ENCODE assay signal across 17 cellular contexts in genomic region chr2:239758325-239758877, GRCh38.
DNase-seq lines count a peak whose midpoint lies in the region; FAIRE-seq and TF ChIP-seq lines count a peak whose summit lies in the region.
"Had no signal": no experiment of that assay in that cellular context is flagged by ENCODE, and none has a peak within 500 bp of the region (broad histone marks: within the 10 kb centered on the region; RNA-seq: fewer than 3 reads in every experiment).

No MANE protein-coding gene starts in this region.

- no peak overlapping the region for H3K56ac ChIP-seq in mesendoderm (ENCODE audit: low read length)

- WGBS in mesendoderm (ENCODE audit: extremely low coverage, insufficient coverage, low lambda C conversion rate), result no CpG with 5 or more reads among the region's 16 CpGs

- H3K4ac ChIP-seq in mesendoderm (ENCODE audit: low read depth, low read length), result no peak overlapping the region

- peaks cover 5% of the 10 kb centered on the region for H3K4me1 Mint-ChIP-seq in activated T-cell treated with anti-CD3 and anti-CD28 coated beads, Interleukin-2, amount 50 U/mL, for 24 hours (ENCODE audit: low read depth)

- peak overlapping the region; percentile 83 for H3K4me2 ChIP-seq in BLaER1
- no peak overlapping the region for H3K4me2 ChIP-seq in mesendoderm (ENCODE audit: low read length)

- TF ChIP-seq CTCF in bronchial epithelial cell (IDR thresholded peaks at IDR 0.05; ENCODE audit: insufficient read depth, low read length, severe bottlenecking), result no peak
- TF ChIP-seq CTCF in Peyer's patch (IDR thresholded peaks at IDR 0.05), result no peak

- FAIRE-seq in bronchial epithelial cell (lab: Jason Lieb, UNC), result no peak
- FAIRE-seq: pancreas had no signal

- peak overlapping the region; percentile 45 for H3K23ac ChIP-seq in mesendoderm (ENCODE audit: low read length)

- H2BK15ac ChIP-seq in mesendoderm (replicated peaks; ENCODE audit: low read depth), result no peak overlapping the region

- H3K36me3 Mint-ChIP-seq in activated T-cell treated with anti-CD3 and anti-CD28 coated beads, Interleukin-2, amount 50 U/mL, for 24 hours (ENCODE audit: low read depth), result no peaks in the 10 kb centered on the region
- H3K36me3 Mint-ChIP-seq: IgD-negative memory B cell had no signal

- TF ChIP-seq POLR2A in Peyer's patch (IDR thresholded peaks at IDR 0.05), result no peak

- no peaks in the 10 kb centered on the region for H4K20me1 ChIP-seq in BLaER1

- no peak overlapping the region for H3K4me3 ChIP-seq in BLaER1
- H3K4me3 ChIP-seq in MG63, result no peak overlapping the region
- H3K4me3 ChIP-seq in bronchial epithelial cell (ENCODE audit: low read depth, low read length), result no peak overlapping the region
- no peak overlapping the region for H3K4me3 ChIP-seq in mesendoderm (ENCODE audit: low read length)
- H3K4me3 ChIP-seq in Peyer's patch, result no peak overlapping the region
- H3K4me3 ChIP-seq: dorsolateral prefrontal cortex, pancreas, thyroid gland had no signal

- no peak overlapping the region for H3K27ac Mint-ChIP-seq in activated T-cell treated with anti-CD3 and anti-CD28 coated beads, Interleukin-2, amount 50 U/mL, for 24 hours

- no peaks in the 10 kb centered on the region for H3K79me2 ChIP-seq in mesendoderm (ENCODE audit: control insufficient read depth, insufficient read depth, low read length)

- no peak overlapping the region for H3K4me3 Mint-ChIP-seq in activated T-cell treated with anti-CD3 and anti-CD28 coated beads, Interleukin-2, amount 50 U/mL, for 24 hours
- H3K4me3 Mint-ChIP-seq: IgD-negative memory B cell had no signal

- H2BK5ac ChIP-seq in mesendoderm (ENCODE audit: low read length), result no peak overlapping the region

- H3K18ac ChIP-seq in mesendoderm (ENCODE audit: low read length), result no peak overlapping the region

- no peak overlapping the region for H2BK120ac ChIP-seq in mesendoderm (ENCODE audit: low read depth, low read length)

- peaks cover 23% of the 10 kb centered on the region for H3K9me3 ChIP-seq in BLaER1
- H3K9me3 ChIP-seq in MG63, result 0 out of 2 replicates have a peak, but pooled peaks cover 2% of the 10 kb centered on the region
- H3K9me3 ChIP-seq in Peyer's patch, result peaks cover 0 to 6% (median 0%) of the 10 kb centered on the region in 4 donors
- H3K9me3 ChIP-seq: pancreas, thyroid gland had no signal

- no peak overlapping the region for H2AK5ac ChIP-seq in mesendoderm (ENCODE audit: low read length)

- peaks cover 83% of the 10 kb centered on the region for H3K4me1 ChIP-seq in BLaER1
- no peaks in the 10 kb centered on the region for H3K4me1 ChIP-seq in mesendoderm (ENCODE audit: control insufficient read depth, low read depth, low read length)
- no peaks in the 10 kb centered on the region for H3K4me1 ChIP-seq in Peyer's patch
- H3K4me1 ChIP-seq: pancreas had no signal

- no peak overlapping the region for H4K5ac ChIP-seq in mesendoderm (ENCODE audit: low read length)

- H3K9me3 Mint-ChIP-seq in activated T-cell treated with anti-CD3 and anti-CD28 coated beads, Interleukin-2, amount 50 U/mL, for 24 hours, result peaks cover 4% of the 10 kb centered on the region
- H3K9me3 Mint-ChIP-seq: IgD-negative memory B cell had no signal

- no peaks in the 10 kb centered on the region for H3K79me1 ChIP-seq in mesendoderm (ENCODE audit: low read length)

- DNase-seq in MG63 (peak; percentile 56), bronchial epithelial cell (ENCODE audit: low read depth) (peak; percentile 31), mesendoderm (peak; percentile 39), Peyer's patch (no peak), anterior cingulate cortex (lab: John Stamatoyannopoulos, UW) (no peak), Kasumi-1 (lab: John Stamatoyannopoulos, UW) (no peak)
- no peak for DNase-seq in activated T-cell treated with anti-CD3 and anti-CD28 coated beads, Interleukin-2, amount 50 U/mL, for 24 hours
- DNase-seq: activated CD4-positive, alpha-beta T cell treated with anti-CD3 and anti-CD28 coated beads, Interleukin-2, amount 50 U/mL, for 1 hour; NCI-H1105; NCI-H510A treated with DMSO at 0.1 percent for 48 hours; RPMI8226; stimulated activated CD4-positive, alpha-beta T cell treated with anti-CD3 and anti-CD28 coated beads, Interleukin-15, amount 100 ng/mL, for 24 hours; thyroid gland had no signal

- no peaks in the 10 kb centered on the region for H3K36me3 ChIP-seq in BLaER1
- H3K36me3 ChIP-seq in MG63, result no peaks in the 10 kb centered on the region
- no peaks in the 10 kb centered on the region for H3K36me3 ChIP-seq in bronchial epithelial cell (ENCODE audit: control insufficient read depth, insufficient read depth, low read length)
- H3K36me3 ChIP-seq in mesendoderm (ENCODE audit: control insufficient read depth, insufficient read depth, low read length), result no peaks in the 10 kb centered on the region
- no peaks in the 10 kb centered on the region for H3K36me3 ChIP-seq in Peyer's patch
- H3K36me3 ChIP-seq: pancreas, thyroid gland had no signal

- H3K27ac ChIP-seq in BLaER1 (0 out of 2 replicates have a peak overlapping the region, but pooled peaks have one; percentile 76), mesendoderm (ENCODE audit: low read depth, low read length) (no peak overlapping the region), Peyer's patch (no peak overlapping the region)
- H3K27ac ChIP-seq: pancreas, thyroid gland had no signal

- H3K9ac ChIP-seq in BLaER1 (no peak overlapping the region), mesendoderm (ENCODE audit: low read length) (no peak overlapping the region)

- peaks cover 15% of the 10 kb centered on the region for H3K27me3 Mint-ChIP-seq in activated T-cell treated with anti-CD3 and anti-CD28 coated beads, Interleukin-2, amount 50 U/mL, for 24 hours

- H4K8ac ChIP-seq in mesendoderm (ENCODE audit: low read depth, low read length), result no peak overlapping the region

- H3K27me3 ChIP-seq in BLaER1, result no peaks in the 10 kb centered on the region
- no peaks in the 10 kb centered on the region for H3K27me3 ChIP-seq in MG63
- no peaks in the 10 kb centered on the region for H3K27me3 ChIP-seq in bronchial epithelial cell (ENCODE audit: control insufficient read depth, insufficient read depth, low read length)
- H3K27me3 ChIP-seq in mesendoderm (ENCODE audit: insufficient read depth, low read length, poor library complexity), result no peaks in the 10 kb centered on the region
- H3K27me3 ChIP-seq in Peyer's patch, result no peaks in the 10 kb centered on the region
- H3K27me3 ChIP-seq: dorsolateral prefrontal cortex, thyroid gland had no signal

Comparison
In these comparisons a context has a peak if more than half of its experiments do, and no peak if none do; other contexts are left out.
1. DNase-seq: peak in MG63 (single experiment), bronchial epithelial cell (single experiment) and mesendoderm (single experiment); none in Peyer's patch (0 of 3), anterior cingulate cortex (0 of 58), activated T-cell treated with anti-CD3 and anti-CD28 coated beads, Interleukin-2, amount 50 U/mL, for 24 hours (single experiment) and Kasumi-1 (0 of 2).